Comparison of ENCODE assay signal across 19 cellular contexts in genomic region chr21:44310628-44311027, GRCh38. TPM values are rescaled to one million over a fixed set of nuclear protein-coding genes. Genes with fewer than 3 reads are reported as not detected.
DNase-seq lines count a peak whose midpoint lies in the region; ATAC-seq and TF ChIP-seq lines count a peak whose summit lies in the region.
"Had no signal": no experiment of that assay in that cellular context is flagged by ENCODE, and none has a peak within 500 bp of the region (broad histone marks: within the 10 kb centered on the region; RNA-seq: fewer than 3 reads in every experiment).

No MANE protein-coding gene starts in this region.

- H3K4me1 Mint-ChIP-seq in T-helper 17 cell (peaks cover 11% of the 10 kb centered on the region), T-cell (peaks cover 0 to 11% (median 5%) of the 10 kb centered on the region in 3 donors)

- peak overlapping the region; percentile 59 for H3K27ac ChIP-seq in BLaER1
- H3K27ac ChIP-seq in foreskin keratinocyte, result no peak overlapping the region
- H3K27ac ChIP-seq: A549, SJSA1 had no signal

- peak overlapping the region; percentile 37 for H3K27ac Mint-ChIP-seq in T-helper 17 cell
- H3K27ac Mint-ChIP-seq in T-cell, result no peak overlapping the region
- H3K27ac Mint-ChIP-seq: CD14-positive monocyte had no signal

- POLR2A ChIA-PET in T-cell (lab: Charles Lee), result no interaction called here

- H3K9me3 ChIP-seq in BLaER1 (no peaks in the 10 kb centered on the region), T-helper 17 cell (ENCODE audit: control insufficient read depth, low read length, poor library complexity, severe bottlenecking) (no peaks in the 10 kb centered on the region)
- H3K9me3 ChIP-seq: A549, SJSA1 had no signal

- TF ChIP-seq CTCF in GM12872 (IDR thresholded peaks at IDR 0.05; ENCODE audit: insufficient read depth, low read depth, low read length) (0 out of 3 replicates have a peak, but pooled peaks have one; percentile 18), foreskin keratinocyte (conservative IDR thresholded peaks at IDR 0.05) (peak; percentile 10)

- ATAC-seq in T-helper 17 cell (no peak), foreskin keratinocyte (no peak), T-cell (replicated peaks in 1 of 4) (no peak), GM18498 (IDR thresholded peaks at IDR 0.05; ENCODE audit: unreplicated experiment) (no peak), GM18517 (IDR thresholded peaks at IDR 0.05; ENCODE audit: unreplicated experiment) (no peak)
- ATAC-seq: A549, Panc1 had no signal

- H3K36me3 Mint-ChIP-seq in T-helper 17 cell (ENCODE audit: low read depth) (peaks cover 2% of the 10 kb centered on the region), T-cell (peaks cover 13% of the 10 kb centered on the region)

- peak overlapping the region; percentile 52 for H3K4me2 ChIP-seq in BLaER1
- H3K4me2 ChIP-seq: A549 had no signal

- no peaks in the 10 kb centered on the region for H3K9me3 Mint-ChIP-seq in T-cell
- H3K9me3 Mint-ChIP-seq: CD14-positive monocyte had no signal

- peaks cover 96% of the 10 kb centered on the region for H4K20me1 ChIP-seq in BLaER1

- H3K27me3 ChIP-seq in BLaER1 (no peaks in the 10 kb centered on the region), foreskin keratinocyte (no peaks in the 10 kb centered on the region)
- H3K27me3 ChIP-seq: SJSA1 had no signal

- DNase-seq in T-helper 17 cell, result no peak
- no peak for DNase-seq in foreskin keratinocyte
- DNase-seq in NCI-H1417 (lab: John Stamatoyannopoulos, UW), result no peak
- no peak for DNase-seq in T-cell
- DNase-seq: GDM1, KBM-7, NCI-H187, NCI-H2107, NCI-H526, T-helper 2 cell had no signal

- peak overlapping the region; percentile 48; the same call in 1 of the 2 replicates for H3K9ac ChIP-seq in BLaER1

- H3K4me1 ChIP-seq in BLaER1 (peaks cover 51% of the 10 kb centered on the region), foreskin keratinocyte (no peaks in the 10 kb centered on the region)
- H3K4me1 ChIP-seq: A549 had no signal

- H3K27me3 Mint-ChIP-seq in T-helper 17 cell (no peaks in the 10 kb centered on the region), T-cell (no peaks in the 10 kb centered on the region)

- H3K4me3 ChIP-seq in BLaER1, result no peak overlapping the region
- H3K4me3 ChIP-seq: A549, SJSA1 had no signal

- H3K36me3 ChIP-seq in BLaER1, result peaks cover 96% of the 10 kb centered on the region

- CTCF ChIA-PET in T-cell (lab: Charles Lee), result interaction anchor here in 1 of 2 donors (0.5 kb wide), 1 partner anchor 586 kb away, joined by 6 read pairs; no protein-coding TSS in a partner anchor

- H3K4me3 Mint-ChIP-seq in T-helper 17 cell, result no peak overlapping the region
- H3K4me3 Mint-ChIP-seq in T-cell, result no peak overlapping the region
- H3K4me3 Mint-ChIP-seq: CD14-positive monocyte had no signal

RNA-seq across cellular contexts. Expression of gene PFKL, which starts 10.8 kb away (rescaled TPM):
- total RNA-seq in T-helper 17 cell, result 100 to 1,000 TPM; 132 to 176 TPM
- 93.8 and 104 TPM in 2 replicates for total RNA-seq in foreskin keratinocyte
- polyA plus RNA-seq in foreskin keratinocyte, result 91.0 and 98.3 TPM in 2 replicates
- 100 to 1,000 TPM; 125 to 200 (median 162) TPM for total RNA-seq in T-cell

RNA-seq across cellular contexts. Expression of gene AIRE, which starts 25.0 kb away (rescaled TPM):
- 1 to 10 TPM; 1.4 to 3.4 TPM for total RNA-seq in T-helper 17 cell
- not detected in 2 replicates for total RNA-seq in foreskin keratinocyte
- not detected in 2 replicates for polyA plus RNA-seq in foreskin keratinocyte
- 1 to 10 TPM in 1 of 5 donors, under 1 TPM in 3, not detected in 1; 0.10 to 1.2 (median 0.47) TPM for total RNA-seq in T-cell
- total RNA-seq: Daoy, SJSA1 had no signal
- polyA plus RNA-seq: A549, CD14-positive monocyte had no signal

RNA-seq across cellular contexts. Expression of gene CFAP410, which starts 28.6 kb away (rescaled TPM):
- 10 to 100 TPM; 48.0 to 54.2 TPM for total RNA-seq in T-helper 17 cell
- total RNA-seq in foreskin keratinocyte, result 6.6 and 8.1 TPM in 2 replicates
- polyA plus RNA-seq in foreskin keratinocyte, result 9.3 and 11.5 TPM in 2 replicates
- total RNA-seq in T-cell, result 10 to 100 TPM; 58.8 to 72.1 (median 60.8) TPM

RNA-seq across cellular contexts. Expression of gene TRPM2, which starts 42.8 kb away (rescaled TPM):
- total RNA-seq in T-helper 17 cell (10 to 100 TPM in 1 of 2 donors, 1 to 10 TPM in 1; 2.7 to 26.1 TPM), foreskin keratinocyte (1.1 and 2.5 TPM in 2 replicates), T-cell (1 to 10 TPM; 1.2 to 8.6 (median 3.6) TPM)
- 1.5 and 3.4 TPM in 2 replicates for polyA plus RNA-seq in foreskin keratinocyte

RNA-seq across cellular contexts. Expression of gene DNMT3L, which starts 48.9 kb away (rescaled TPM):
- total RNA-seq in T-helper 17 cell (not detected), foreskin keratinocyte (not detected in 2 replicates), T-cell (not detected)
- polyA plus RNA-seq in foreskin keratinocyte, result not detected in 2 replicates
- total RNA-seq: Daoy, SJSA1 had no signal
- polyA plus RNA-seq: A549, CD14-positive monocyte had no signal
